Comparison of ENCODE assay signal across 8 cellular contexts in genomic region chr12:21657336-21658077, GRCh38. TPM values are rescaled to one million over a fixed set of nuclear protein-coding genes. Genes with fewer than 3 reads are reported as not detected.
DNase-seq lines count a peak whose midpoint lies in the region; ATAC-seq and TF ChIP-seq lines count a peak whose summit lies in the region.

Gene LDHB (minus strand): TSS chr12:21657842. CDS start chr12:21654671, 3,171 bp downstream.

- intact Hi-C loops in activated B cell treated with CpG ODN at 0.5 μM for 24 hours (cut with micrococcal nuclease), result loop anchor here (1.0 to 10.0 kb wide), 6 partner anchors 23 to 967 kb away; partner anchors contain the start of genes C2CD5, CMAS, ETNK1 and GOLT1B

- ATAC-seq in GM18870 (IDR thresholded peaks at IDR 0.05; ENCODE audit: unreplicated experiment) (peak; percentile 93), HG03135 (IDR thresholded peaks at IDR 0.05; ENCODE audit: unreplicated experiment) (peak; percentile 96), activated B cell treated with CpG ODN at 0.5 μM for 24 hours (ENCODE audit: low read depth) (peak; percentile 97)

- CTCF ChIA-PET in AG04449 (lab: Yijun Ruan, JAX) (interaction anchor here (1.2 to 2.3 kb wide), 3 partner anchors 21 to 30 kb away, joined by 3 to 10 read pairs (median 4); no protein-coding TSS in a partner anchor), activated B cell treated with CpG ODN at 0.5 μM for 24 hours (lab: Charles Lee) (no interaction called here)

- peak within 1 kb of the TSS; percentile 84 for H3K4me3 ChIP-seq in AG04449 (ENCODE audit: low read depth, low read length)

- peaks cover 24% of the 10 kb centered on the region for H3K36me3 Mint-ChIP-seq in activated B cell treated with CpG ODN at 0.5 μM for 24 hours (ENCODE audit: low read depth)

- peak within 1 kb of the TSS; percentile 99 for H3K4me3 Mint-ChIP-seq in activated B cell treated with CpG ODN at 0.5 μM for 24 hours

- no peak for TF ChIP-seq CTCF in AG04449 (IDR thresholded peaks at IDR 0.05; ENCODE audit: insufficient read depth, low read length, missing control alignments)
- TF ChIP-seq CTCF in activated B cell treated with CpG ODN at 0.5 μM for 24 hours (IDR thresholded peaks at IDR 0.05), result no peak

- H3K9me3 Mint-ChIP-seq in activated B cell treated with CpG ODN at 0.5 μM for 24 hours, result no peaks in the 10 kb centered on the region

- H3K4me1 Mint-ChIP-seq in activated B cell treated with CpG ODN at 0.5 μM for 24 hours, result peaks cover 24% of the 10 kb centered on the region

- H3K27ac Mint-ChIP-seq in activated B cell treated with CpG ODN at 0.5 μM for 24 hours, result peak within 1 kb of the TSS; percentile 97

- DNase-seq in AG04449 (ENCODE audit: low read depth, low spot score), result peak; percentile 71
- peak; percentile 91 for DNase-seq in NCI-H345 (lab: John Stamatoyannopoulos, UW)
- DNase-seq in activated B cell treated with CpG ODN at 0.5 μM for 24 hours, result peak; percentile 72
- peak; percentile 90 for DNase-seq in central memory CD4-positive, alpha-beta T cell
- DNase-seq in inferior parietal cortex (ENCODE audit: extremely low spot score), result peak; percentile 80
- peak; percentile 91 to 94 (median 93) for DNase-seq in stimulated activated CD4-positive, alpha-beta T cell treated with anti-CD3 and anti-CD28 coated beads, Interleukin-12 subunit alpha, Interleukin-12 subunit beta, amount 100 ng/mL, for 48 hours (ENCODE audit: low read depth in 2 of 3, low spot score in 1 of 3)

- H3K27me3 Mint-ChIP-seq in activated B cell treated with CpG ODN at 0.5 μM for 24 hours, result peaks cover 3% of the 10 kb centered on the region

- POLR2A ChIA-PET in AG04449 (lab: Yijun Ruan, JAX), result interaction anchor here (0.8 to 2.0 kb wide), 8 partner anchors 8 to 219 kb away, joined by 3 to 10 read pairs (median 6); partner anchors contain the start of genes GOLT1B and RECQL
- POLR2A ChIA-PET in activated B cell treated with CpG ODN at 0.5 μM for 24 hours (lab: Charles Lee), result interaction anchor here (0.9 to 2.1 kb wide), 10 partner anchors 9 to 887 kb away, joined by 3 to 36 read pairs (median 4); partner anchors contain the start of genes C2CD5, GOLT1B, PYROXD1 and RECQL

RNA-seq across cellular contexts. Expression of gene LDHB, which starts in this region (rescaled TPM):
- total RNA-seq in activated B cell treated with CpG ODN at 0.5 μM for 24 hours, result 385 and 440 TPM in 2 replicates

Comparison
In these comparisons a context has a peak if more than half of its experiments do, and no peak if none do; other contexts are left out.
1. Peak in every context shown above with its lines: DNase-seq, ATAC-seq and H3K4me3 ChIP-seq.